Comparison of ENCODE assay signal across 11 cellular contexts in genomic region chr6:4125933-4126864, GRCh38. TPM values are rescaled to one million over a fixed set of nuclear protein-coding genes. Genes with fewer than 3 reads are reported as not detected.
DNase-seq lines count a peak whose midpoint lies in the region; ATAC-seq, FAIRE-seq and TF ChIP-seq lines count a peak whose summit lies in the region.
"Had no signal": no experiment of that assay in that cellular context is flagged by ENCODE, and none has a peak within 500 bp of the region (broad histone marks: within the 10 kb centered on the region; RNA-seq: fewer than 3 reads in every experiment).

No MANE protein-coding gene starts in this region.

- in situ Hi-C loops in HepG2 (cut with HindIII; ENCODE audit: extremely low pct_ligation_motif_present, low pct_unique_long_range_greater_than_20kb): no loop called here

- peak; percentile 51 for ATAC-seq in body of pancreas
- ATAC-seq in HepG2: peak; percentile 94
- no peak for ATAC-seq in naive thymus-derived CD4-positive, alpha-beta T cell

- no peak overlapping the region for H3K9ac ChIP-seq in HepG2 (ENCODE audit: insufficient read depth, low read depth, low read length)
- H3K9ac ChIP-seq: parathyroid adenoma had no signal

- FAIRE-seq in HepG2 (lab: Jason Lieb, UNC): peak; percentile 30
- FAIRE-seq: colon had no signal

- no peaks in the 10 kb centered on the region for H4K20me1 ChIP-seq in HepG2 (ENCODE audit: insufficient read depth, low read length)

- peaks cover 0 to 7% (median 0%) of the 10 kb centered on the region in 7 donors for H3K4me1 Mint-ChIP-seq in naive thymus-derived CD4-positive, alpha-beta T cell

- peak; percentile 90 for DNase-seq in HT1080 (ENCODE audit: low read depth)
- DNase-seq in body of pancreas: no peak
- peak; percentile 84 for DNase-seq in HepG2 (ENCODE audit: low spot score)
- no peak for DNase-seq in GM19238 (ENCODE audit: insufficient read length, low spot score)
- no peak for DNase-seq in naive thymus-derived CD4-positive, alpha-beta T cell
- no peak for DNase-seq in C1 segment of cervical spinal cord (lab: John Stamatoyannopoulos, UW)
- no peak for DNase-seq in activated gamma-delta T cell (lab: John Stamatoyannopoulos, UW)
- DNase-seq: DMS153 had no signal

- BruUV-seq in HepG2 (replicated peaks; lab: Mats Ljungman, UMichigan): no TSS peak

- peaks cover 29 to 74% (median 57%) of the 10 kb centered on the region in 5 donors for H3K36me3 Mint-ChIP-seq in naive thymus-derived CD4-positive, alpha-beta T cell

- no peak overlapping the region for H3K4me2 ChIP-seq in HepG2 (ENCODE audit: low read depth, low read length)

- intact Hi-C loops in body of pancreas (cut with DNase I): no loop called here
- intact Hi-C loops in HepG2 (cut with micrococcal nuclease; ENCODE audit: unreplicated experiment): loop anchor here (1.0 to 2.0 kb wide), 3 partner anchors 9 to 71 kb away; partner anchors contain the start of gene ECI2
- intact Hi-C loops in naive thymus-derived CD4-positive, alpha-beta T cell (cut with micrococcal nuclease): loop anchor here in 1 of 2 donors (1.0 kb wide), 1 partner anchor 30 kb away; no protein-coding TSS in a partner anchor

- peaks cover 0 to 2% (median 0%) of the 10 kb centered on the region in 11 donors for H3K9me3 Mint-ChIP-seq in naive thymus-derived CD4-positive, alpha-beta T cell

- H3K79me2 ChIP-seq in ACC112 (ENCODE audit: control insufficient read depth, insufficient read depth, low read length, unreplicated experiment) (peaks cover 3% of the 10 kb centered on the region), HepG2 (ENCODE audit: insufficient read depth, low read length) (peaks cover 2% of the 10 kb centered on the region)
- H3K79me2 ChIP-seq: parathyroid adenoma had no signal

- H3K9me3 ChIP-seq in body of pancreas (no peaks in the 10 kb centered on the region), HepG2 (ENCODE audit: low read length) (no peaks in the 10 kb centered on the region)
- no peaks in the 10 kb centered on the region for H3K9me3 ChIP-seq in naive thymus-derived CD4-positive, alpha-beta T cell (ENCODE audit: control insufficient read depth in 2 of 3, low read length in 3 of 3)

- H3K4me3 ChIP-seq in ACC112 (ENCODE audit: low read depth, low read length): peak overlapping the region; percentile 30; the same call in 1 of the 2 replicates
- H3K4me3 ChIP-seq in body of pancreas: no peak overlapping the region
- H3K4me3 ChIP-seq in HepG2 (replicated peaks in 1 of 3; ENCODE audit: insufficient read depth in 1 of 3, low read depth in 2 of 3, low read length in 3 of 3): no peak overlapping the region; a peak in 1 of 6 replicates
- H3K4me3 ChIP-seq in naive thymus-derived CD4-positive, alpha-beta T cell (ENCODE audit: low read length): no peak overlapping the region

- no peak for TF ChIP-seq EP300 in HepG2 (IDR thresholded peaks at IDR 0.05; ENCODE audit: low read depth in 2 of 2, low read length in 2 of 2)
- no peak for TF ChIP-seq EP300 in HepG2 (CRISPR knock-in tag; IDR thresholded peaks at IDR 0.05; ENCODE audit: borderline replicate concordance)

- H3K36me3 ChIP-seq in ACC112 (ENCODE audit: insufficient read depth, low read length) (peaks cover 41% of the 10 kb centered on the region), body of pancreas (replicated peaks in 1 of 2; ENCODE audit: insufficient read depth in 1 of 2, low read depth in 2 of 2) (peaks cover 0 to 22% of the 10 kb centered on the region in 2 donors), HepG2 (replicated peaks in 1 of 2; ENCODE audit: control insufficient read depth in 1 of 2, insufficient read depth in 2 of 2, low read length in 2 of 2) (peaks cover 29 to 78% of the 10 kb centered on the region in 2 experiments)
- H3K36me3 ChIP-seq in naive thymus-derived CD4-positive, alpha-beta T cell (ENCODE audit: control insufficient read depth in 2 of 3, insufficient read depth in 3 of 3, low read length in 3 of 3): peaks cover 21 to 87% (median 23%) of the 10 kb centered on the region in 3 experiments

- H3K4me1 ChIP-seq in ACC112 (ENCODE audit: control insufficient read depth, insufficient read depth, low read length, unreplicated experiment): peaks cover 28% of the 10 kb centered on the region
- peaks cover 28% of the 10 kb centered on the region for H3K4me1 ChIP-seq in body of pancreas
- H3K4me1 ChIP-seq in HepG2 (ENCODE audit: insufficient read depth, low read length): peaks cover 33% of the 10 kb centered on the region
- no peaks in the 10 kb centered on the region for H3K4me1 ChIP-seq in naive thymus-derived CD4-positive, alpha-beta T cell (ENCODE audit: control insufficient read depth in 2 of 2, insufficient read depth in 2 of 2, low read length in 2 of 2)
- H3K4me1 ChIP-seq: parathyroid adenoma had no signal

- H3K27ac ChIP-seq in ACC112 (ENCODE audit: low read depth, low read length): peak overlapping the region; percentile 76
- H3K27ac ChIP-seq in body of pancreas: peak overlapping the region in 2 of 4 donors; percentile 9 to 19
- H3K27ac ChIP-seq in HepG2 (ENCODE audit: extremely low read length, insufficient read depth, low read length): peak overlapping the region; percentile 11
- H3K27ac ChIP-seq in naive thymus-derived CD4-positive, alpha-beta T cell (ENCODE audit: low read depth, low read length): no peak overlapping the region
- H3K27ac ChIP-seq: parathyroid adenoma had no signal

- H3K4me3 Mint-ChIP-seq in naive thymus-derived CD4-positive, alpha-beta T cell: no peak overlapping the region

- POLR2A ChIA-PET in HepG2 (lab: Yijun Ruan, JAX): interaction anchor here (1.3 to 2.7 kb wide), 2 partner anchors 9 to 105 kb away, joined by 9 to 26 read pairs; partner anchors contain the start of gene ECI2
- POLR2A ChIA-PET in naive thymus-derived CD4-positive, alpha-beta T cell (lab: Charles Lee): interaction anchor here (0.6 kb wide), 1 partner anchor 657 kb away, joined by 3 read pairs; no protein-coding TSS in a partner anchor

- peak in 3 of 7 experiments; percentile 11 to 17 (median 15) for TF ChIP-seq CTCF in body of pancreas (IDR thresholded peaks at IDR 0.05)
- TF ChIP-seq CTCF in HepG2 (CRISPR knock-in tag; IDR thresholded peaks at IDR 0.05): peak; percentile 44

- TF ChIP-seq RAD21 in HepG2 (CRISPR knock-in tag; IDR thresholded peaks at IDR 0.05): no peak

- H2AFZ ChIP-seq in ACC112 (ENCODE audit: low read length, unreplicated experiment) (no peak overlapping the region), HepG2 (ENCODE audit: low read length) (no peak overlapping the region)
- H2AFZ ChIP-seq: parathyroid adenoma had no signal

- CTCF ChIA-PET in HepG2 (lab: Yijun Ruan, JAX; ENCODE audit: low intra/inter-chr PET ratio, low total read pairs): interaction anchor here (0.8 to 2.5 kb wide), 3 partner anchors 27 to 71 kb away, joined by 4 to 27 read pairs (median 7); no protein-coding TSS in a partner anchor
- CTCF ChIA-PET in naive thymus-derived CD4-positive, alpha-beta T cell (lab: Charles Lee): interaction anchor here (1.9 kb wide), 1 partner anchor 9 kb away, joined by 5 read pairs; the partner anchor contains the start of gene ECI2

- TF ChIP-seq POLR2A in body of pancreas (IDR thresholded peaks at IDR 0.05): no peak
- TF ChIP-seq POLR2A in HepG2 (IDR thresholded peaks at IDR 0.05; ENCODE audit: insufficient read depth in 1 of 2, low read depth in 2 of 2, low read length in 2 of 2): no peak

- H3K27me3 ChIP-seq in ACC112 (ENCODE audit: insufficient read depth, low read length) (no peaks in the 10 kb centered on the region), body of pancreas (no peaks in the 10 kb centered on the region), HepG2 (ENCODE audit: control insufficient read depth in 1 of 2, insufficient read depth in 2 of 2, low read length in 2 of 2) (no peaks in the 10 kb centered on the region)
- H3K27me3 ChIP-seq in naive thymus-derived CD4-positive, alpha-beta T cell (ENCODE audit: control insufficient read depth in 2 of 2, insufficient read depth in 2 of 2, low read length in 2 of 2): no peaks in the 10 kb centered on the region

- peak overlapping the region in 2 of 9 donors; percentile 12 to 54 for H3K27ac Mint-ChIP-seq in naive thymus-derived CD4-positive, alpha-beta T cell

- 67 to 80% methylated on average over 8 of the region's 8 CpGs for WGBS in body of pancreas, 2 donors
- 74% methylated on average over 8 of the region's 8 CpGs for WGBS in HepG2 (ENCODE audit: low lambda C conversion rate)

- no peaks in the 10 kb centered on the region for H3K27me3 Mint-ChIP-seq in naive thymus-derived CD4-positive, alpha-beta T cell

RNA-seq across cellular contexts. Expression of gene ECI2, which starts 9.2 kb away (rescaled TPM):
- 70.7 and 78.5 TPM in 2 replicates for total RNA-seq in HT1080 (2014; rRNA removed; shearing (Covaris generic))
- 79.7 and 86.7 TPM in 2 replicates for polyA plus RNA-seq in HT1080 (2015; cell fraction: cytosol; rRNA removed)
- polyA plus RNA-seq in HT1080 (2015; cell fraction: nucleus; rRNA removed): 77.0 and 78.0 TPM in 2 replicates
- total RNA-seq in body of pancreas (10 to 100 TPM; 16.5 to 55.8 TPM), HepG2 (2016; rRNA removed; fragmentation: Illumina TruSeq; extraction: Trizol) (228 and 337 TPM in 2 replicates)
- total RNA-seq in HepG2 (2016; cell fraction: cytosol; rRNA removed; fragmentation: Illumina TruSeq; extraction: Trizol; ENCODE audit: low read depth): 142 and 170 TPM in 2 replicates
- 226 and 334 TPM in 2 replicates for total RNA-seq in HepG2 (2016; cell fraction: insoluble cytoplasmic fraction; rRNA removed; fragmentation: Illumina TruSeq; extraction: Trizol)
- total RNA-seq in HepG2 (2016; cell fraction: membrane; rRNA removed; fragmentation: Illumina TruSeq; extraction: Trizol): 239 and 268 TPM in 2 replicates
- total RNA-seq in HepG2 (2016; cell fraction: nucleus; rRNA removed; fragmentation: Illumina TruSeq; extraction: Trizol): 94.6 and 110 TPM in 2 replicates
- polyA plus RNA-seq in HepG2 (2011; rRNA removed): 78.5 and 80.2 TPM in 2 replicates
- polyA plus RNA-seq in HepG2 (2011; cell fraction: cytosol; rRNA removed): 78.1 and 113 TPM in 2 replicates
- 59.3 and 69.8 TPM in 2 replicates for polyA plus RNA-seq in HepG2 (2011; cell fraction: nucleus; rRNA removed)
- polyA plus RNA-seq in HepG2 (2012): 166 and 277 TPM in 2 replicates
- polyA plus RNA-seq in HepG2 (2016; cell fraction: cytosol; fragmentation: Illumina TruSeq; extraction: Trizol; ENCODE audit: low read depth): 173 and 229 TPM in 2 replicates
- 354 and 362 TPM in 2 replicates for polyA plus RNA-seq in HepG2 (2016; cell fraction: insoluble cytoplasmic fraction; fragmentation: Illumina TruSeq; extraction: Trizol; ENCODE audit: low read depth)
- polyA plus RNA-seq in HepG2 (2016; cell fraction: membrane; fragmentation: Illumina TruSeq; extraction: Trizol; ENCODE audit: low read depth): 225 and 255 TPM in 2 replicates
- 139 and 150 TPM in 2 replicates for polyA plus RNA-seq in HepG2 (2016; cell fraction: nucleus; fragmentation: Illumina TruSeq; extraction: Trizol; ENCODE audit: insufficient read depth, low read depth)
- polyA minus RNA-seq in HepG2 (2011; rRNA and poly(A)+ RNA removed; ENCODE audit: low replicate concordance): 40.9 and 50.3 TPM in 2 replicates
- 68.2 and 70.5 TPM in 2 replicates for polyA minus RNA-seq in HepG2 (2011; cell fraction: cytosol; rRNA and poly(A)+ RNA removed)
- polyA minus RNA-seq in HepG2 (2011; cell fraction: nucleus; rRNA and poly(A)+ RNA removed): 62.2 and 98.1 TPM in 2 replicates
- total RNA-seq in naive thymus-derived CD4-positive, alpha-beta T cell: 10 to 100 TPM; 19.9 to 69.0 (median 28.4) TPM
- polyA plus RNA-seq in naive thymus-derived CD4-positive, alpha-beta T cell: 10 to 100 TPM; 72.1 to 94.4 TPM

RNA-seq across cellular contexts. Expression of gene FAM217A, which starts 47.3 kb away (rescaled TPM):
- total RNA-seq in HT1080 (2014; rRNA removed; shearing (Covaris generic)): not detected in 2 replicates
- polyA plus RNA-seq in HT1080 (2015; cell fraction: cytosol; rRNA removed): not detected in 2 replicates
- not detected in 2 replicates for polyA plus RNA-seq in HT1080 (2015; cell fraction: nucleus; rRNA removed)
- not detected for total RNA-seq in body of pancreas
- total RNA-seq in HepG2 (2016; rRNA removed; fragmentation: Illumina TruSeq; extraction: Trizol): not detected in 2 replicates
- not detected in 2 replicates for total RNA-seq in HepG2 (2016; cell fraction: cytosol; rRNA removed; fragmentation: Illumina TruSeq; extraction: Trizol; ENCODE audit: low read depth)
- not detected in 2 replicates for total RNA-seq in HepG2 (2016; cell fraction: insoluble cytoplasmic fraction; rRNA removed; fragmentation: Illumina TruSeq; extraction: Trizol)
- not detected in 2 replicates for total RNA-seq in HepG2 (2016; cell fraction: membrane; rRNA removed; fragmentation: Illumina TruSeq; extraction: Trizol)
- total RNA-seq in HepG2 (2016; cell fraction: nucleus; rRNA removed; fragmentation: Illumina TruSeq; extraction: Trizol): not detected in 2 replicates
- not detected in 2 replicates for polyA plus RNA-seq in HepG2 (2011; rRNA removed)
- polyA plus RNA-seq in HepG2 (2011; cell fraction: cytosol; rRNA removed): not detected in 2 replicates
- not detected in 2 replicates for polyA plus RNA-seq in HepG2 (2011; cell fraction: nucleus; rRNA removed)
- polyA plus RNA-seq in HepG2 (2012): not detected in 2 replicates
- not detected in 2 replicates for polyA plus RNA-seq in HepG2 (2016; cell fraction: cytosol; fragmentation: Illumina TruSeq; extraction: Trizol; ENCODE audit: low read depth)
- not detected in 2 replicates for polyA plus RNA-seq in HepG2 (2016; cell fraction: insoluble cytoplasmic fraction; fragmentation: Illumina TruSeq; extraction: Trizol; ENCODE audit: low read depth)
- polyA plus RNA-seq in HepG2 (2016; cell fraction: membrane; fragmentation: Illumina TruSeq; extraction: Trizol; ENCODE audit: low read depth): not detected in 2 replicates
- polyA plus RNA-seq in HepG2 (2016; cell fraction: nucleus; fragmentation: Illumina TruSeq; extraction: Trizol; ENCODE audit: insufficient read depth, low read depth): not detected in 2 replicates
- polyA minus RNA-seq in HepG2 (2011; rRNA and poly(A)+ RNA removed; ENCODE audit: low replicate concordance): not detected in 2 replicates
- not detected in 2 replicates for polyA minus RNA-seq in HepG2 (2011; cell fraction: cytosol; rRNA and poly(A)+ RNA removed)
- not detected in 2 replicates for polyA minus RNA-seq in HepG2 (2011; cell fraction: nucleus; rRNA and poly(A)+ RNA removed)
- total RNA-seq in naive thymus-derived CD4-positive, alpha-beta T cell: not detected
- polyA plus RNA-seq in naive thymus-derived CD4-positive, alpha-beta T cell: under 1 TPM in 1 of 2 donors, not detected in 1; 0.16 TPM

Comparison
In these comparisons a context has a peak if more than half of its experiments do, and no peak if none do; other contexts are left out.
1. DNase-seq: peak in HT1080 (single experiment) and HepG2 (single experiment); none in body of pancreas (0 of 4), GM19238 (single experiment), naive thymus-derived CD4-positive, alpha-beta T cell (0 of 9), C1 segment of cervical spinal cord (0 of 14) and activated gamma-delta T cell (single experiment).